9 cellular contexts compared by ENCODE assay signal in the genomic region with DNA sequence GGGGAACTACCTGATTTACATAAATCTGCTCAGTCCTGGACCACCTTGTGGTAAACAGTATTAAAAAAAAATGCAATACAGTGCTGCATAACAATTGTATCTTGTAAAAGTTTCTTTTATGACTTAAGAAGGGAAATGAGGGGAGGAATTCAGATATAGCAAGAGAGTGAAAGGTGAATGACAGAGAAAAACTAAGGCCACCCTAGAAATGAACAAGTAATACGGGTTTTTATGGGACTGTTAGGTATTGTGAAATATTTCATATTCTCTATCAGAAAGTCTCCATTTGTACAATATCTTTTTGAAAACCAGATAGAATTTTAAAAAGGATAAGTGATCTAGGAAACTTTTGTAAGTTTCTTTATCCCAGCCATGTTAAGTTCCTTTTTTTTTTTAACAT.
"Had no signal": no experiment of that assay in that cellular context is flagged by ENCODE, and none has a peak within 500 bp of the region (broad histone marks: within the 10 kb centered on the region; RNA-seq: fewer than 3 reads in every experiment).

No MANE protein-coding gene starts in this region.

- DNase-seq: GM23248, GOT3, H7, HFFc6, KBM-7 had no signal

- FAIRE-seq: HepG2 had no signal

- ATAC-seq: HCT116, HepG2 had no signal

- H3K36me3 ChIP-seq: HAP-1 had no signal

- H3K27ac ChIP-seq: GM23248, HL-60 had no signal

- H3K4me3 ChIP-seq: GM23248, HAP-1 had no signal

- H3K9me3 ChIP-seq: HAP-1 had no signal

- H2AFZ ChIP-seq: GM23248 had no signal

- H3K9me3 Mint-ChIP-seq: HFFc6 had no signal

- H3K4me3 Mint-ChIP-seq: HFFc6 had no signal

- H3K27ac Mint-ChIP-seq: HFFc6 had no signal

- H3K9ac ChIP-seq: GM23248 had no signal
